Comparison of ENCODE assay signal across 21 cellular contexts in the genomic region with DNA sequence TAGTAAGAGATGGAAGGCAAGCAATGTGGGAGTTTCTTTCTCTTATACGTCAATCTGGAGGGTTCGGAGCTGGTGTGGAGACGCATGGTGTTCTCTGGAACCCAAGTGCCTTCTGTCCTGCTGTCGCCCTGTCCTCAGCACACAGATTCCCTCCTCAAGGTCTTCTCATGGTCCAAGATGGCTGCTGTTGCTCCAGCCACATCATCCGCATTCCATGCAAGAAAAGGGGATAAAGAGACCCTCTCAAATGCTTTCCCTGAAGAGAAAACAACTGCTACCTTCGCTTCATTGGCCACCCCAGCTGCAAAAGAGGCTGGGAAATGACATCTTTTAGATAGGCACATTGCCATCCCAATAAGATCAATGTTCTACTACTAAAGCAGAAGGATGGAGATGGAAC.
"Had no signal": no experiment of that assay in that cellular context is flagged by ENCODE, and none has a peak within 500 bp of the region (broad histone marks: within the 10 kb centered on the region; RNA-seq: fewer than 3 reads in every experiment).

No MANE protein-coding gene starts in this region.

- H3K36me3 Mint-ChIP-seq: activated naive CD4-positive, alpha-beta T cell treated with anti-CD3 and anti-CD28 coated beads, Interleukin-2, amount 50 U/mL, for 24 hours had no signal

- H3K27ac Mint-ChIP-seq: activated B cell treated with CpG ODN at 0.5 μM for 24 hours; activated CD4-positive, alpha-beta T cell treated with anti-CD3 and anti-CD28 coated beads, Interleukin-2, amount 10 ng/mL, durations not matched to agents 24 days and 14 days; activated naive CD4-positive, alpha-beta T cell treated with anti-CD3 and anti-CD28 coated beads, Interleukin-2, amount 50 U/mL, for 24 hours; T-helper 17 cell had no signal

- H3K9me3 Mint-ChIP-seq: activated CD4-positive, alpha-beta T cell treated with anti-CD3 and anti-CD28 coated beads, Interleukin-2, amount 10 ng/mL, durations not matched to agents 24 days and 14 days; activated naive CD4-positive, alpha-beta T cell treated with anti-CD3 and anti-CD28 coated beads, Interleukin-2, amount 50 U/mL, for 24 hours had no signal

- ATAC-seq: T-helper 17 cell had no signal

- H3K27me3 Mint-ChIP-seq: activated CD4-positive, alpha-beta T cell treated with anti-CD3 and anti-CD28 coated beads, Interleukin-2, amount 10 ng/mL, durations not matched to agents 24 days and 14 days had no signal

- H3K27ac ChIP-seq: breast epithelium, Peyer's patch, RWPE1 had no signal

- DNase-seq: activated B cell treated with CpG ODN at 0.5 μM for 24 hours; activated CD4-positive, alpha-beta T cell treated with anti-CD3 and anti-CD28 coated beads for 1 hour; activated CD4-positive, alpha-beta T cell treated with anti-CD3 and anti-CD28 coated beads, Interleukin-2, amount 10 ng/mL, durations not matched to agents 24 days and 14 days; activated CD4-positive, alpha-beta T cell treated with anti-CD3 and anti-CD28 coated beads, Interleukin-2, amount 50 U/mL, for 48 hours; activated naive CD4-positive, alpha-beta T cell; activated T-cell treated with anti-CD3 and anti-CD28 coated beads, Interleukin-2, amount 50 U/mL, for 1 hour; aorta; Kasumi-1; KBM-7; NCI-H1105 treated with DMSO at 0.1 percent for 48 hours; NCI-H1436 treated with DMSO at 0.1 percent for 48 hours; NCI-H187; NCI-H2081; NCI-H524; SHP77 treated with DMSO at 0.1 percent for 48 hours; T-helper 17 cell; T1000 had no signal

- H3K4me3 ChIP-seq: breast epithelium, Peyer's patch had no signal

- H3K4me3 Mint-ChIP-seq: activated B cell treated with CpG ODN at 0.5 μM for 24 hours; activated CD4-positive, alpha-beta T cell treated with anti-CD3 and anti-CD28 coated beads, Interleukin-2, amount 10 ng/mL, durations not matched to agents 24 days and 14 days; activated naive CD4-positive, alpha-beta T cell treated with anti-CD3 and anti-CD28 coated beads, Interleukin-2, amount 50 U/mL, for 24 hours; T-helper 17 cell had no signal
